1 cellular context compared by ENCODE assay signal in the genomic region with DNA sequence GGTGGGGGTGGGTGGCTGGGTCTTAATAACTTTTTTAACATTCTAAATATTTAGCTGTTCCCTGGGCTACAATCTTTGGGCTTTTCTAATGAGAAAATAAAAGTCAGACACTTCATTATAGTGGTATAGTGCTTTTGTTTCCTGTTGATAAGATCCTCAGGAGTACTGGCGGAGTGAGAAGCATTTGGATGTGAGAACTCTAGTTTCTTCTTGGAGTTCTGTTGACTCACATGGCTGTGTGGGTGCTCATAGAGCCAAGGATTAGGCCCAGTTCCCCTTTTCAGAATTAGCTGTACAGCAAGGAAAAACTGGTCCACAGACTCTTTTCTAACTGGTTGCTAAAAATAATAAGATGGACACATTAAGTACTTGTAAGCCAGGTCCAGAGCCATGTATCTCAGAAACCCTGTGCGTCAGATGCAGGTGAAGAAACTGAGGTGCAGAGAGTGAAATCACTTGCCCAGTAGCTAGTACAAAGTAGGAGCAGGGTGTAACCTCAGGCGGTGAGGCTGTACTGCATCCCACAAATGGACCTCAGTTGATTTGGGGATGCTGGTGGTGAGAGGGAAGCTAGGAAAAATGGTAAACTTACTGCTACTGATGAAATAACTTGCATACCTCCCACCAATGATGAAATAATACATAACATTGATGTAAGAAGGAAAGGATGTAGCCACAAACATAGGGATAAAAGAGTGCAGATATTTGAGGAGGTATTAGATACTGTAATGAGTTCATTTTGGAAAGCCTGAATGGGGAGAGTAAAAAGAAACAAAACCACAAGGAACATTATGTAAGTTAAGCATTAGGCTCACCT.
TF ChIP-seq lines count a peak whose summit lies in the region.

No MANE protein-coding gene starts in this region.

TF ChIP-seq in HepG2, 621 proteins besides CTCF, POLR2A, EP300 and RAD21:
- TF ChIP-seq, protein P1, sequence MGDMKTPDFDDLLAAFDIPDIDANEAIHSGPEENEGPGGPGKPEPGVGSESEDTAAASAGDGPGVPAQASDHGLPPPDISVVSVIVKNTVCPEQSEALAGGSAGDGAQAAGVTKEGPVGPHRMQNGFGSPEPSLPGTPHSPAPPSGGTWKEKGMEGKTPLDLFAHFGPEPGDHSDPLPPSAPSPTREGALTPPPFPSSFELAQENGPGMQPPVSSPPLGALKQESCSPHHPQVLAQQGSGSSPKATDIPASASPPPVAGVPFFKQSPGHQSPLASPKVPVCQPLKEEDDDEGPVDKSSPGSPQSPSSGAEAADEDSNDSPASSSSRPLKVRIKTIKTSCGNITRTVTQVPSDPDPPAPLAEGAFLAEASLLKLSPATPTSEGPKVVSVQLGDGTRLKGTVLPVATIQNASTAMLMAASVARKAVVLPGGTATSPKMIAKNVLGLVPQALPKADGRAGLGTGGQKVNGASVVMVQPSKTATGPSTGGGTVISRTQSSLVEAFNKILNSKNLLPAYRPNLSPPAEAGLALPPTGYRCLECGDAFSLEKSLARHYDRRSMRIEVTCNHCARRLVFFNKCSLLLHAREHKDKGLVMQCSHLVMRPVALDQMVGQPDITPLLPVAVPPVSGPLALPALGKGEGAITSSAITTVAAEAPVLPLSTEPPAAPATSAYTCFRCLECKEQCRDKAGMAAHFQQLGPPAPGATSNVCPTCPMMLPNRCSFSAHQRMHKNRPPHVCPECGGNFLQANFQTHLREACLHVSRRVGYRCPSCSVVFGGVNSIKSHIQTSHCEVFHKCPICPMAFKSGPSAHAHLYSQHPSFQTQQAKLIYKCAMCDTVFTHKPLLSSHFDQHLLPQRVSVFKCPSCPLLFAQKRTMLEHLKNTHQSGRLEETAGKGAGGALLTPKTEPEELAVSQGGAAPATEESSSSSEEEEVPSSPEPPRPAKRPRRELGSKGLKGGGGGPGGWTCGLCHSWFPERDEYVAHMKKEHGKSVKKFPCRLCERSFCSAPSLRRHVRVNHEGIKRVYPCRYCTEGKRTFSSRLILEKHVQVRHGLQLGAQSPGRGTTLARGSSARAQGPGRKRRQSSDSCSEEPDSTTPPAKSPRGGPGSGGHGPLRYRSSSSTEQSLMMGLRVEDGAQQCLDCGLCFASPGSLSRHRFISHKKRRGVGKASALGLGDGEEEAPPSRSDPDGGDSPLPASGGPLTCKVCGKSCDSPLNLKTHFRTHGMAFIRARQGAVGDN (CRISPR knock-in tag; IDR thresholded peaks at IDR 0.05) = no peak
- TF ChIP-seq, protein P2, sequence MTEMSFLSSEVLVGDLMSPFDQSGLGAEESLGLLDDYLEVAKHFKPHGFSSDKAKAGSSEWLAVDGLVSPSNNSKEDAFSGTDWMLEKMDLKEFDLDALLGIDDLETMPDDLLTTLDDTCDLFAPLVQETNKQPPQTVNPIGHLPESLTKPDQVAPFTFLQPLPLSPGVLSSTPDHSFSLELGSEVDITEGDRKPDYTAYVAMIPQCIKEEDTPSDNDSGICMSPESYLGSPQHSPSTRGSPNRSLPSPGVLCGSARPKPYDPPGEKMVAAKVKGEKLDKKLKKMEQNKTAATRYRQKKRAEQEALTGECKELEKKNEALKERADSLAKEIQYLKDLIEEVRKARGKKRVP (CRISPR knock-in tag; IDR thresholded peaks at IDR 0.05) = peak in 1 of 2 experiments; percentile 46; a peak in 1 of 4 replicates
